Comparison of ENCODE assay signal across 8 cellular contexts in the genomic region with DNA sequence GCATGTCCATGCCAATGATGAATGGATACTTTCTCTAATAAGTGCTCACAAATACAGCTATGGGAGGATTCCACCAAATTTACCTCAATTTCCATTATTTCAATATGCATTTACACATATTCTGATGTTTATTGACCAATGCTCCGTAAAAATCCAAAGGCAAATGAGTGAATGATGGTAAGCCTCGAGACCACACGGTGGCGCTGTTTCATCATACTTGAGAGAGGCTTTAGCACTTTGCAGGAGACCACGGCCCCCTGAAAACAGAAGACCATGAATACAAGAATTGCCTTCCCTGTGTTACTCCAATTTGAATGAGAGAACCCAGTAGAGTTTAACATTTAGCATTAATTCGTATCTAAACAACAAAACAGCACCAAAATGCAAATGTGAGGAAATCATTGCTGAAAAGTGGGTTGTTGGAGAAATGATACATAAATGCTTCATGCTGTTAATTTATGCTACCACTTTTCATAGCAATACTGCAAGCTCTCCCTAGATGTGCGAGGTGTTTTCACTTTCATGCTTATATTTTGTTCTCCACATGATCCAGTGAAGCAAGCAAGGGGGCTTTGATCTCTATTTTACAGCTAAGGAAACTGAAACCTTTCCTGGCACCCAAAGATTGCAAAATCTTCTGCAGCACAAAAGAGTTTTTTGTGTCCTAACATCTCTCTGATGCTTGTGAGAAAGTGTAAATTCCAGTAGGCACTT. TPM values are rescaled to one million over a fixed set of nuclear protein-coding genes. Genes with fewer than 3 reads are reported as not detected.
DNase-seq lines count a peak whose midpoint lies in the region; ATAC-seq, FAIRE-seq and TF ChIP-seq lines count a peak whose summit lies in the region.

No MANE protein-coding gene starts in this region.

- H4K20me1 ChIP-seq in GM12878 (ENCODE audit: control insufficient read depth, insufficient read depth) (no peaks in the 10 kb centered on the region), smooth muscle cell (ENCODE audit: low read depth) (no peaks in the 10 kb centered on the region)

- CTCF ChIA-PET in GM12878 (lab: Yijun Ruan, JAX), result interaction anchor here (0.6 to 10.0 kb wide), 49 partner anchors 10 to 1152 kb away, joined by 3 to 375 read pairs (median 4); no protein-coding TSS in a partner anchor

- no peaks in the 10 kb centered on the region for H3F3A ChIP-seq in smooth muscle cell (ENCODE audit: low read depth)

- BruUV-seq in GM12878 (replicated peaks; lab: Mats Ljungman, UMichigan), result no TSS peak

- POLR2A ChIA-PET in GM12878 (lab: Charles Lee), result no interaction called here

- TF ChIP-seq CTCF in GM12878 (IDR thresholded peaks at IDR 0.05 in 2 of 3, conservative IDR thresholded peaks at IDR 0.05 in 1 of 3; ENCODE audit: control insufficient read depth in 2 of 3, extremely low read depth in 1 of 3, insufficient read depth in 1 of 3, low read depth in 3 of 3, low read length in 3 of 3), result peak; percentile 71 to 89 (median 85)
- TF ChIP-seq CTCF in smooth muscle cell (IDR thresholded peaks at IDR 0.05; ENCODE audit: borderline replicate concordance, insufficient read depth, poor library complexity, severe bottlenecking), result peak; percentile 88

- no peaks in the 10 kb centered on the region for H3K36me3 ChIP-seq in GM12878 (ENCODE audit: control insufficient read depth in 2 of 2, insufficient read depth in 2 of 2, low read length in 1 of 2)
- no peaks in the 10 kb centered on the region for H3K36me3 ChIP-seq in smooth muscle cell (ENCODE audit: low read depth)

- H3K9me3 ChIP-seq in GM12878 (replicated peaks; ENCODE audit: control insufficient read depth, insufficient read depth, low read length) (no peaks in the 10 kb centered on the region), smooth muscle cell (replicated peaks; ENCODE audit: low read depth) (no peaks in the 10 kb centered on the region)

- H3K27ac ChIP-seq in GM12878 (ENCODE audit: control insufficient read depth, insufficient read depth), result no peak overlapping the region
- no peak overlapping the region for H3K27ac ChIP-seq in smooth muscle cell (ENCODE audit: low read depth)

- H3K4me2 ChIP-seq in GM12878 (ENCODE audit: control insufficient read depth, insufficient read depth) (no peak overlapping the region), smooth muscle cell (peak overlapping the region; percentile 74)

- TF ChIP-seq POLR2A in GM12878 (IDR thresholded peaks at IDR 0.05; ENCODE audit: low read depth, low read length), result no peak

- intact Hi-C loops in GM12878 (cut with micrococcal nuclease; ENCODE audit: unreplicated experiment), result loop anchor here (1.0 to 10.0 kb wide), 6 partner anchors 180 to 1002 kb away; no protein-coding TSS in a partner anchor

- no peak for TF ChIP-seq EP300 in GM12878 (IDR thresholded peaks at IDR 0.05; ENCODE audit: borderline replicate concordance in 1 of 2, control insufficient read depth in 1 of 2, low read depth in 2 of 2, low read length in 2 of 2)

- SMC1A ChIA-PET in GM12878 (lab: Charles Lee; ENCODE audit: uncharacterized antibody, unreplicated experiment), result interaction anchor here (0.7 to 10.6 kb wide), 21 partner anchors 10 to 623 kb away, joined by 3 to 85 read pairs (median 3); no protein-coding TSS in a partner anchor

- peak; percentile 87 for DNase-seq in ACHN
- peak; percentile 22 for DNase-seq in GM18507 (ENCODE audit: extremely low spot score, insufficient read length, low read depth)
- peak; percentile 39 for DNase-seq in NCI-H146 treated with DMSO at 0.1 percent for 48 hours (lab: John Stamatoyannopoulos, UW; ENCODE audit: unreplicated experiment)
- DNase-seq in T-helper 9 cell, result peak; percentile 57
- DNase-seq in GM12878 (ENCODE audit: low read depth, low spot score), result no peak
- peak; percentile 83 for DNase-seq in iPS DF 4.7 (ENCODE audit: extremely low read depth, low spot score)
- DNase-seq in smooth muscle cell (lab: John Stamatoyannopoulos, UW; ENCODE audit: unreplicated experiment), result peak; percentile 7

- RAD21 ChIA-PET in GM12878 (lab: Charles Lee; ENCODE audit: unreplicated experiment), result interaction anchor here (0.6 to 2.9 kb wide), 18 partner anchors 10 to 1139 kb away, joined by 3 to 29 read pairs (median 3); no protein-coding TSS in a partner anchor

- TF ChIP-seq RAD21 in GM12878 (IDR thresholded peaks at IDR 0.05; ENCODE audit: insufficient read depth, low read depth, low read length), result peak; percentile 82

- WGBS in GM12878 (ENCODE audit: insufficient coverage, insufficient replicate concordance, low lambda C conversion rate, missing lambda C conversion rate), result 3% methylated on average over 7 of the region's 7 CpGs
- WGBS in smooth muscle cell (ENCODE audit: low lambda C conversion rate), result 14% methylated on average over 7 of the region's 7 CpGs

- no peaks in the 10 kb centered on the region for H3K79me2 ChIP-seq in GM12878 (ENCODE audit: control insufficient read depth, insufficient read depth, low read length)
- H3K79me2 ChIP-seq in smooth muscle cell (ENCODE audit: low read depth), result no peaks in the 10 kb centered on the region

- H2AFZ ChIP-seq in GM12878 (ENCODE audit: control insufficient read depth, low read depth, low read length) (no peak overlapping the region), smooth muscle cell (ENCODE audit: low read depth) (no peak overlapping the region)

- FAIRE-seq in GM18507 (lab: Jason Lieb, UNC), result peak; percentile 81
- peak; percentile 91 for FAIRE-seq in GM12878 (lab: Jason Lieb, UNC)

- H3K4me3 ChIP-seq in GM12878 (no peak overlapping the region), smooth muscle cell (no peak overlapping the region)

- peaks cover 5% of the 10 kb centered on the region; the same call in 1 of the 2 replicates for H3K4me1 ChIP-seq in GM12878 (ENCODE audit: control insufficient read depth, insufficient read depth, low read length)
- H3K4me1 ChIP-seq in smooth muscle cell (ENCODE audit: low read depth), result peaks cover 14% of the 10 kb centered on the region

- ATAC-seq in GM12878, result peak; percentile 81
- ATAC-seq in GM18858 (IDR thresholded peaks at IDR 0.05; ENCODE audit: unreplicated experiment), result no peak

- no peak overlapping the region for H3K9ac ChIP-seq in GM12878 (ENCODE audit: control insufficient read depth, insufficient read depth, low read length)
- no peak overlapping the region for H3K9ac ChIP-seq in smooth muscle cell (ENCODE audit: low read depth)

- H3K27me3 ChIP-seq in GM12878 (replicated peaks in 1 of 2; ENCODE audit: control insufficient read depth in 2 of 2, insufficient read depth in 2 of 2, low read length in 1 of 2) (peaks cover 0 to 1% of the 10 kb centered on the region in 2 experiments; a peak in 1 of 4 replicates), smooth muscle cell (ENCODE audit: low read depth) (peaks cover 11% of the 10 kb centered on the region)

- in situ Hi-C loops in ACHN (cut with HindIII; ENCODE audit: low pct_ligation_motif_present, low pct_unique_long_range_greater_than_20kb, low sequenced_read_pairs) (loop anchor here (10.0 kb wide), 1 partner anchor 492 kb away; no protein-coding TSS in a partner anchor), GM12878 (cut with MboI) (loop anchor here (5.0 kb wide), 2 partner anchors 185 to 485 kb away; no protein-coding TSS in a partner anchor)

TF ChIP-seq in GM12878, 131 proteins besides CTCF, POLR2A, EP300 and RAD21:
- TF ChIP-seq SMC3 (IDR thresholded peaks at IDR 0.05; ENCODE audit: borderline replicate concordance, low read length) (peak; percentile 73), KAT2A (conservative IDR thresholded peaks at IDR 0.05; ENCODE audit: control insufficient read depth, low read depth, low read length) (no peak)

RNA-seq across cellular contexts. Expression of gene TRIL, which starts 35.4 kb away (rescaled TPM):
- not detected in 2 replicates for total RNA-seq in GM12878 (2013; cell fraction: nucleolus; rRNA removed)
- total RNA-seq in GM12878 (2014; rRNA removed) (not detected in 2 replicates), GM12878 (2014; rRNA removed; fragmentation: Illumina TruSeq; extraction: Trizol) (not detected in 2 replicates), GM12878 (2021) (not detected in 2 replicates), smooth muscle cell (8.9 and 11.1 TPM in 2 replicates)
- polyA plus RNA-seq in GM12878 (2011; ENCODE audit: low read depth), result not detected
- polyA plus RNA-seq in GM12878 (2011; rRNA removed) (not detected in 2 replicates), GM12878 (2014; fragmentation: Illumina TruSeq; extraction: Trizol) (not detected in 2 replicates), GM12878 (2014; fragmentation: Nextera tagmentation; extraction: Ambion mirVana) (not detected), GM12878 (2014; rRNA removed) (not detected in 2 replicates), GM12878 (2016; fragmentation: Nextera tagmentation; extraction: Ambion mirVana) (not detected), smooth muscle cell (4.7 and 11.0 TPM in 2 replicates)
- polyA plus RNA-seq in GM12878 (2011; cell fraction: cytosol; rRNA removed), result not detected in 2 replicates
- not detected in 2 replicates for polyA plus RNA-seq in GM12878 (2011; cell fraction: nucleus; rRNA removed)
- polyA plus RNA-seq in GM12878 (2012), result not detected in 2 replicates
- not detected in 2 replicates for polyA minus RNA-seq in GM12878 (2011; rRNA and poly(A)+ RNA removed)
- not detected in 2 replicates for polyA minus RNA-seq in GM12878 (2011; cell fraction: cytosol; rRNA and poly(A)+ RNA removed)
- not detected in 2 replicates for polyA minus RNA-seq in GM12878 (2011; cell fraction: nucleus; rRNA and poly(A)+ RNA removed)
